ENCODE assay signal across 21 cellular contexts in the genomic region with DNA sequence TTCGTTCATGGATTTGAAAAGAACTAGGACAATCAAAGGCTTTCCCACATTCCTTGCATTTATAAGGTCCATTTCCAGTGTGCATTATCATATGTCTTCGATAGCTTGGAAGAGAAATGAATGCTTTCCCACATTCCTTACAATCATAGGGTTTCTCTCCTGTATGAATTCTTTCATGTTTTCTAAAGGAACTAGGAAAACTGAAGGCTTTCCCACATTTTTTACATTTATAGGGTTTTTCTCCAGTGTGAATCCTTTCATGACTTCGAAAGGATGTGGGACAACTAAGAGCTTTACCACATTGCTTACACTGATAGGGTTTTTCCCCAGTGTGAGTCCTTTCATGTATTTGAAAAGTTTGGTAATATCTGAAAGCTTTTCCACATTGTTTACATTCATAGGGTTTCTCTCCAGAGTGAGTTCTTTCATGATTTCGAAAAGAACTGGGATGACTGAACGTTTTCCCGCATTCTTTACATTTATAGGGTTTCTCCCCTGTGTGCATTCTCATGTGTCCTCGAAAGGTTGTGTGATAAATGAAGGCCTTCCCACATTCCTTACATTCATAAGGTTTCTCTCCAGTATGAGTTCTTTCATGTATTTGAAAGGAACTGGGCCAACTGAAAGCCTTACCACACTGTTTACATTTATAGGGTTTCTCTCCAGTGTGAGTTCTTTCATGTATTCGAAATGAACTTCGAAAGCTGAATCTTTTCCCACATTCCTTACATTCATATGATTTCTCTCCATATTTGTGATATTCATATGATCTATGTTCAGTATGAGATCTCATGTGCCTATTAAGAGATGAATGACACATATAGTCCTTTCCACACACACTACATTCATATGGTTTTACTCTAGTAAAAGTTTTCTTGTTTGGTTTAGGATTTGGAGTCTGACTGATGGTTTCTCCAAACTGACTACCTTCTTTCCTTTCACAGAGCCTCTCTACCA. TPM values are rescaled to one million over a fixed set of nuclear protein-coding genes. Genes with fewer than 3 reads are reported as not detected.
DNase-seq lines count a peak whose midpoint lies in the region; ATAC-seq, FAIRE-seq and TF ChIP-seq lines count a peak whose summit lies in the region.
"Had no signal": no experiment of that assay in that cellular context is flagged by ENCODE, and none has a peak within 500 bp of the region (broad histone marks: within the 10 kb centered on the region; RNA-seq: fewer than 3 reads in every experiment).

No MANE protein-coding gene starts in this region.

- H4K20me1 ChIP-seq in HepG2 (ENCODE audit: insufficient read depth, low read length) (no peaks in the 10 kb centered on the region), PC-3 (ENCODE audit: low read length) (no peaks in the 10 kb centered on the region)

- TF ChIP-seq POLR2A in HepG2 (IDR thresholded peaks at IDR 0.05; ENCODE audit: insufficient read depth in 1 of 2, low read depth in 2 of 2, low read length in 2 of 2) (no peak), right lobe of liver (IDR thresholded peaks at IDR 0.05) (no peak)

- 88% methylated on average over 9 of the region's 9 CpGs for WGBS in HepG2 (ENCODE audit: low lambda C conversion rate)
- WGBS in right lobe of liver (ENCODE audit: insufficient coverage, low coverage, low lambda C conversion rate, missing lambda C conversion rate): 85% methylated on average over 9 of the region's 9 CpGs
- 89 to 93% methylated on average over 4 to 9 of the region's 9 CpGs for WGBS in endodermal cell (ENCODE audit: insufficient coverage in 1 of 2, insufficient read length in 1 of 2), 2 experiments

- intact Hi-C loops in HepG2 (cut with micrococcal nuclease; ENCODE audit: unreplicated experiment): no loop called here
- intact Hi-C loops in right lobe of liver (cut with DNase I): no loop called here
- intact Hi-C loops in PC-3 (cut with micrococcal nuclease): no loop called here

- no peak overlapping the region for H3K27ac Mint-ChIP-seq in endodermal cell
- H3K27ac Mint-ChIP-seq: CD14-positive monocyte had no signal

- H2AFZ ChIP-seq in HepG2 (ENCODE audit: low read length) (no peak overlapping the region), PC-3 (ENCODE audit: low read length) (no peak overlapping the region)

- H3K79me2 ChIP-seq in HepG2 (ENCODE audit: insufficient read depth, low read length): no peaks in the 10 kb centered on the region
- H3K79me2 ChIP-seq in PC-3 (ENCODE audit: low read length): no peaks in the 10 kb centered on the region

- peaks cover 48% of the 10 kb centered on the region for H3K9me3 ChIP-seq in HepG2 (ENCODE audit: low read length)
- peaks cover 0 to 50% (median 14%) of the 10 kb centered on the region in 4 donors for H3K9me3 ChIP-seq in right lobe of liver
- H3K9me3 ChIP-seq in PC-3 (ENCODE audit: low read length): peaks cover 59% of the 10 kb centered on the region
- H3K9me3 ChIP-seq in endodermal cell (ENCODE audit: control insufficient read depth, low read length): peaks cover 83% of the 10 kb centered on the region

- H3K4me2 ChIP-seq in HepG2 (ENCODE audit: low read depth, low read length) (no peak overlapping the region), PC-3 (ENCODE audit: low read length) (no peak overlapping the region)

- ATAC-seq in HepG2: no peak
- ATAC-seq in right lobe of liver: no peak
- ATAC-seq in PC-3: no peak
- no peak for ATAC-seq in GM21576 (IDR thresholded peaks at IDR 0.05; ENCODE audit: unreplicated experiment)
- ATAC-seq: Panc1, SK-N-SH treated with all-trans-retinoic acid at 6 μM for 48 hours had no signal

- no peak for TF ChIP-seq RAD21 in HepG2 (CRISPR knock-in tag; IDR thresholded peaks at IDR 0.05)

- no peaks in the 10 kb centered on the region for H3F3A ChIP-seq in PC-3 (ENCODE audit: low read length, unreplicated experiment)

- TF ChIP-seq EP300 in HepG2 (IDR thresholded peaks at IDR 0.05; ENCODE audit: low read depth in 2 of 2, low read length in 2 of 2) (no peak), HepG2 (CRISPR knock-in tag; IDR thresholded peaks at IDR 0.05; ENCODE audit: borderline replicate concordance) (no peak)

- H3K4me3 ChIP-seq in HepG2 (replicated peaks in 1 of 3; ENCODE audit: insufficient read depth in 1 of 3, low read depth in 2 of 3, low read length in 3 of 3): no peak overlapping the region
- H3K4me3 ChIP-seq in right lobe of liver: no peak overlapping the region
- peak overlapping the region; percentile 5; the same call in 1 of the 2 replicates for H3K4me3 ChIP-seq in PC-3 (ENCODE audit: low read length)
- peak overlapping the region; percentile 66 for H3K4me3 ChIP-seq in endodermal cell (ENCODE audit: low read length)
- H3K4me3 ChIP-seq: HAP-1 had no signal

- no peak overlapping the region for H3K9ac ChIP-seq in HepG2 (ENCODE audit: insufficient read depth, low read depth, low read length)
- H3K9ac ChIP-seq in PC-3 (ENCODE audit: low read length): no peak overlapping the region
- no peak overlapping the region for H3K9ac ChIP-seq in endodermal cell (ENCODE audit: extremely low read depth, low read length, poor library complexity, severe bottlenecking)

- H3K27ac ChIP-seq in HepG2 (ENCODE audit: extremely low read length, insufficient read depth, low read length) (no peak overlapping the region), right lobe of liver (no peak overlapping the region), PC-3 (ENCODE audit: low read length) (no peak overlapping the region), endodermal cell (ENCODE audit: low read depth, low read length) (no peak overlapping the region)

- H3K36me3 Mint-ChIP-seq in endodermal cell (ENCODE audit: low read depth): peaks cover 62% of the 10 kb centered on the region

- no peak for DNase-seq in HepG2 (ENCODE audit: low spot score)
- no peak for DNase-seq in right lobe of liver
- no peak for DNase-seq in PC-3
- no peak for DNase-seq in endodermal cell
- no peak for DNase-seq in GM10248 (ENCODE audit: extremely low spot score)
- DNase-seq in activated effector memory CD4-positive, alpha-beta T cell treated with Interleukin-2 at 50 U/mL for 16 hours: no peak
- DNase-seq in DMS79 treated with DMSO at 0.1 percent for 48 hours (lab: John Stamatoyannopoulos, UW): no peak
- DNase-seq: AML-193, DMS79, NCI-H1092 treated with DMSO at 0.1 percent for 48 hours, NCI-H1436 treated with DMSO at 0.1 percent for 48 hours, NCI-H1930, NCI-H226, NCI-H510A treated with DMSO at 0.1 percent for 48 hours, NCI-H748 treated with DMSO at 0.1 percent for 48 hours had no signal

- no peak for TF ChIP-seq CTCF in HepG2 (CRISPR knock-in tag; IDR thresholded peaks at IDR 0.05)
- no peak for TF ChIP-seq CTCF in right lobe of liver (IDR thresholded peaks at IDR 0.05)
- no peak for TF ChIP-seq CTCF in PC-3 (conservative IDR thresholded peaks at IDR 0.05; ENCODE audit: low read depth, low read length)
- no peak for TF ChIP-seq CTCF in endodermal cell (conservative IDR thresholded peaks at IDR 0.05)
- no peak for TF ChIP-seq CTCF in GM10248 (IDR thresholded peaks at IDR 0.05; ENCODE audit: control extremely low read depth, extremely low read depth, low read depth, missing control alignments)

- CTCF ChIA-PET in HepG2 (lab: Yijun Ruan, JAX; ENCODE audit: low intra/inter-chr PET ratio, low total read pairs): no interaction called here
- CTCF ChIA-PET in PC-3 (lab: Charles Lee): no interaction called here
- CTCF ChIA-PET in GM10248 (lab: Yijun Ruan, JAX): no interaction called here

- POLR2A ChIA-PET in HepG2 (lab: Yijun Ruan, JAX): no interaction called here
- POLR2A ChIA-PET in PC-3 (lab: Charles Lee; ENCODE audit: unreplicated experiment): no interaction called here
- POLR2A ChIA-PET in GM10248 (lab: Yijun Ruan, JAX): no interaction called here

- no peaks in the 10 kb centered on the region for H3K27me3 Mint-ChIP-seq in endodermal cell (ENCODE audit: insufficient read depth)

- H3K27me3 ChIP-seq in HepG2 (ENCODE audit: control insufficient read depth in 1 of 2, insufficient read depth in 2 of 2, low read length in 2 of 2) (no peaks in the 10 kb centered on the region), right lobe of liver (no peaks in the 10 kb centered on the region), PC-3 (ENCODE audit: low read length) (no peaks in the 10 kb centered on the region), endodermal cell (ENCODE audit: control insufficient read depth, insufficient read depth, low read length, poor library complexity, severe bottlenecking) (no peaks in the 10 kb centered on the region)

- H3K9me2 ChIP-seq in PC-3 (replicated peaks; ENCODE audit: low read length): no peaks in the 10 kb centered on the region

- no peaks in the 10 kb centered on the region for H3K4me1 ChIP-seq in HepG2 (ENCODE audit: insufficient read depth, low read length)
- H3K4me1 ChIP-seq in right lobe of liver: no peaks in the 10 kb centered on the region
- H3K4me1 ChIP-seq in PC-3 (ENCODE audit: insufficient read depth, low read length): no peaks in the 10 kb centered on the region
- no peaks in the 10 kb centered on the region for H3K4me1 ChIP-seq in endodermal cell (ENCODE audit: control insufficient read depth, insufficient read depth, low read length)
- H3K4me1 ChIP-seq: HAP-1 had no signal

- H3K9me3 Mint-ChIP-seq in endodermal cell: peaks cover 88% of the 10 kb centered on the region

- H3K4me1 Mint-ChIP-seq in endodermal cell: no peaks in the 10 kb centered on the region
- H3K4me1 Mint-ChIP-seq: CD14-positive monocyte had no signal

- in situ Hi-C loops in HepG2 (cut with HindIII; ENCODE audit: extremely low pct_ligation_motif_present, low pct_unique_long_range_greater_than_20kb): no loop called here

- no peak for FAIRE-seq in HepG2 (lab: Jason Lieb, UNC)
- FAIRE-seq: D721Med had no signal

- no peak overlapping the region for H3K4me3 Mint-ChIP-seq in endodermal cell
- H3K4me3 Mint-ChIP-seq: CD14-positive monocyte had no signal

- H3K36me3 ChIP-seq in HepG2 (replicated peaks in 1 of 2; ENCODE audit: control insufficient read depth in 1 of 2, insufficient read depth in 2 of 2, low read length in 2 of 2) (peaks cover 7 to 15% of the 10 kb centered on the region in 2 experiments; a peak in 4 of 5 replicates), right lobe of liver (peaks cover 0 to 10% (median 0%) of the 10 kb centered on the region in 4 donors), PC-3 (ENCODE audit: low read depth, low read length) (peaks cover 49% of the 10 kb centered on the region), endodermal cell (ENCODE audit: control insufficient read depth, insufficient read depth, low read length) (peaks cover 42% of the 10 kb centered on the region)

- BruUV-seq in HepG2 (replicated peaks; lab: Mats Ljungman, UMichigan): no TSS peak
- TSS peak; percentile 27 for BruUV-seq in PC-3 (replicated peaks; lab: Mats Ljungman, UMichigan)

RNA-seq across cellular contexts. Expression of gene ZNF709, which starts 19.6 kb away (rescaled TPM):
- total RNA-seq in HepG2 (2016; rRNA removed; fragmentation: Illumina TruSeq; extraction: Trizol): 3.9 and 4.7 TPM in 2 replicates
- 0.61 and 0.79 TPM in 2 replicates for total RNA-seq in HepG2 (2016; cell fraction: cytosol; rRNA removed; fragmentation: Illumina TruSeq; extraction: Trizol; ENCODE audit: low read depth)
- 3.7 and 4.7 TPM in 2 replicates for total RNA-seq in HepG2 (2016; cell fraction: insoluble cytoplasmic fraction; rRNA removed; fragmentation: Illumina TruSeq; extraction: Trizol)
- 1.3 and 1.5 TPM in 2 replicates for total RNA-seq in HepG2 (2016; cell fraction: membrane; rRNA removed; fragmentation: Illumina TruSeq; extraction: Trizol)
- total RNA-seq in HepG2 (2016; cell fraction: nucleus; rRNA removed; fragmentation: Illumina TruSeq; extraction: Trizol): 2.9 and 3.6 TPM in 2 replicates
- polyA plus RNA-seq in HepG2 (2011; rRNA removed): 1.0 and 1.5 TPM in 2 replicates
- polyA plus RNA-seq in HepG2 (2011; cell fraction: cytosol; rRNA removed): 0.43 and 0.69 TPM in 2 replicates
- polyA plus RNA-seq in HepG2 (2011; cell fraction: nucleus; rRNA removed): 1.2 and 1.3 TPM in 2 replicates
- polyA plus RNA-seq in HepG2 (2012): 0.68 and 1.7 TPM in 2 replicates
- 0.11 and 0.15 TPM in 2 replicates for polyA plus RNA-seq in HepG2 (2016; cell fraction: cytosol; fragmentation: Illumina TruSeq; extraction: Trizol; ENCODE audit: low read depth)
- 1.2 and 1.4 TPM in 2 replicates for polyA plus RNA-seq in HepG2 (2016; cell fraction: insoluble cytoplasmic fraction; fragmentation: Illumina TruSeq; extraction: Trizol; ENCODE audit: low read depth)
- 0.33 and 0.42 TPM in 2 replicates for polyA plus RNA-seq in HepG2 (2016; cell fraction: membrane; fragmentation: Illumina TruSeq; extraction: Trizol; ENCODE audit: low read depth)
- polyA plus RNA-seq in HepG2 (2016; cell fraction: nucleus; fragmentation: Illumina TruSeq; extraction: Trizol; ENCODE audit: insufficient read depth, low read depth): 2.4 and 3.6 TPM in 2 replicates
- polyA minus RNA-seq in HepG2 (2011; rRNA and poly(A)+ RNA removed; ENCODE audit: low replicate concordance): 2.2 TPM in 1 of 2 replicates, not detected in the other
- polyA minus RNA-seq in HepG2 (2011; cell fraction: cytosol; rRNA and poly(A)+ RNA removed): 1.8 and 2.0 TPM in 2 replicates
- polyA minus RNA-seq in HepG2 (2011; cell fraction: nucleus; rRNA and poly(A)+ RNA removed): 6.6 and 6.8 TPM in 2 replicates
- under 1 TPM in 5 of 6 experiments, not detected in 1; 0.22 to 0.97 (median 0.49) TPM for total RNA-seq in right lobe of liver
- 0.77 and 2.2 TPM in 2 replicates for total RNA-seq in PC-3 (2014; rRNA removed)
- 1 to 10 TPM; 5.3 to 7.4 TPM for total RNA-seq in endodermal cell
- polyA plus RNA-seq in endodermal cell (2013, experiment 1 of 2): 4.6 TPM
- 5.2 TPM for polyA plus RNA-seq in endodermal cell (2013, experiment 2 of 2)

RNA-seq across cellular contexts. Expression of gene ZNF443, which starts 24.2 kb away (rescaled TPM):
- 19.0 and 24.2 TPM in 2 replicates for total RNA-seq in HepG2 (2016; rRNA removed; fragmentation: Illumina TruSeq; extraction: Trizol)
- 4.8 and 6.3 TPM in 2 replicates for total RNA-seq in HepG2 (2016; cell fraction: cytosol; rRNA removed; fragmentation: Illumina TruSeq; extraction: Trizol; ENCODE audit: low read depth)
- total RNA-seq in HepG2 (2016; cell fraction: insoluble cytoplasmic fraction; rRNA removed; fragmentation: Illumina TruSeq; extraction: Trizol): 17.4 and 23.5 TPM in 2 replicates
- 9.2 and 13.1 TPM in 2 replicates for total RNA-seq in HepG2 (2016; cell fraction: membrane; rRNA removed; fragmentation: Illumina TruSeq; extraction: Trizol)
- total RNA-seq in HepG2 (2016; cell fraction: nucleus; rRNA removed; fragmentation: Illumina TruSeq; extraction: Trizol): 25.0 and 27.8 TPM in 2 replicates
- polyA plus RNA-seq in HepG2 (2011; rRNA removed): 3.5 and 3.6 TPM in 2 replicates
- polyA plus RNA-seq in HepG2 (2011; cell fraction: cytosol; rRNA removed): 1.0 and 1.7 TPM in 2 replicates
- polyA plus RNA-seq in HepG2 (2011; cell fraction: nucleus; rRNA removed): 2.7 and 4.0 TPM in 2 replicates
- 3.4 and 5.1 TPM in 2 replicates for polyA plus RNA-seq in HepG2 (2012)
- 0.33 and 0.42 TPM in 2 replicates for polyA plus RNA-seq in HepG2 (2016; cell fraction: cytosol; fragmentation: Illumina TruSeq; extraction: Trizol; ENCODE audit: low read depth)
- polyA plus RNA-seq in HepG2 (2016; cell fraction: insoluble cytoplasmic fraction; fragmentation: Illumina TruSeq; extraction: Trizol; ENCODE audit: low read depth): 6.6 and 7.5 TPM in 2 replicates
- 1.00 and 1.1 TPM in 2 replicates for polyA plus RNA-seq in HepG2 (2016; cell fraction: membrane; fragmentation: Illumina TruSeq; extraction: Trizol; ENCODE audit: low read depth)
- 10.6 and 10.7 TPM in 2 replicates for polyA plus RNA-seq in HepG2 (2016; cell fraction: nucleus; fragmentation: Illumina TruSeq; extraction: Trizol; ENCODE audit: insufficient read depth, low read depth)
- 0.87 and 3.0 TPM in 2 replicates for polyA minus RNA-seq in HepG2 (2011; rRNA and poly(A)+ RNA removed; ENCODE audit: low replicate concordance)
- polyA minus RNA-seq in HepG2 (2011; cell fraction: cytosol; rRNA and poly(A)+ RNA removed): 6.1 and 6.2 TPM in 2 replicates
- 30.6 and 31.3 TPM in 2 replicates for polyA minus RNA-seq in HepG2 (2011; cell fraction: nucleus; rRNA and poly(A)+ RNA removed)
- total RNA-seq in right lobe of liver: 1 to 10 TPM in 5 of 6 experiments, under 1 TPM in 1; 1.00 to 3.1 (median 2.8) TPM
- 3.4 and 3.7 TPM in 2 replicates for total RNA-seq in PC-3 (2014; rRNA removed)
- total RNA-seq in endodermal cell: 10 to 100 TPM; 14.3 to 18.6 TPM
- polyA plus RNA-seq in endodermal cell (2013, experiment 1 of 2): 6.6 TPM
- 7.2 TPM for polyA plus RNA-seq in endodermal cell (2013, experiment 2 of 2)

Comparison
In these comparisons a context has a peak if more than half of its experiments do, and no peak if none do; other contexts are left out.
1. H3K4me3 ChIP-seq: peak in PC-3 (single experiment) and endodermal cell (single experiment); none in HepG2 (0 of 3) and right lobe of liver (0 of 3).